10 cellular contexts compared by ENCODE assay signal in genomic region chr10:86367339-86367951, GRCh38. TPM values are rescaled to one million over a fixed set of nuclear protein-coding genes. Genes with fewer than 3 reads are reported as not detected.
A peak's percentile ranks its signal among the peaks of the same experiment; 100 is the strongest.
DNase-seq lines count a peak whose midpoint lies in the region; ATAC-seq lines count a peak whose summit lies in the region.
"Had no signal": no experiment of that assay in that cellular context is flagged by ENCODE, and none has a peak within 500 bp of the region (broad histone marks: within the 10 kb centered on the region; RNA-seq: fewer than 3 reads in every experiment).

No MANE protein-coding gene starts in this region.

- H3K4me1 ChIP-seq in ES-I3 (ENCODE audit: insufficient read depth, low read length): no peaks in the 10 kb centered on the region; the same call in 1 of the 2 replicates

- no peaks in the 10 kb centered on the region for H3K36me3 ChIP-seq in ES-I3 (ENCODE audit: insufficient read depth, low read length)

- DNase-seq in NCI-H748 treated with DMSO at 0.1 percent for 48 hours (lab: John Stamatoyannopoulos, UW) (peak; percentile 1), cardiac septum (ENCODE audit: low spot score) (peak; percentile 74), posterior cingulate gyrus (peak; percentile 48 to 93 (median 66)), glomerular visceral epithelial cell (ENCODE audit: extremely low spot score) (no peak)

- no peak for ATAC-seq in HG03159 (IDR thresholded peaks at IDR 0.05; ENCODE audit: unreplicated experiment)
- ATAC-seq in HG03280 (IDR thresholded peaks at IDR 0.05; ENCODE audit: unreplicated experiment): no peak
- ATAC-seq in GM19467 (IDR thresholded peaks at IDR 0.05; ENCODE audit: unreplicated experiment): no peak

- peak overlapping the region; percentile 61; the same call in 1 of the 2 replicates for H3K9ac ChIP-seq in ES-I3 (ENCODE audit: low read depth, low read length)

- H3K9me3 ChIP-seq in ES-I3 (ENCODE audit: control insufficient read depth, insufficient read depth, low read length): no peaks in the 10 kb centered on the region

- intact Hi-C loops in cardiac septum (cut with DNase I): loop anchor here (5.0 to 10.0 kb wide), 3 partner anchors 265 to 443 kb away; no protein-coding TSS in a partner anchor
- intact Hi-C loops in posterior cingulate gyrus (cut with DNase I): loop anchor here (2.0 kb wide), 2 partner anchors 105 to 185 kb away; no protein-coding TSS in a partner anchor

RNA-seq across cellular contexts. Expression of gene GRID1, which starts 0.8 kb away (rescaled TPM):
- total RNA-seq in cardiac septum: 3.0 TPM
- total RNA-seq: activated CD4-positive, alpha-beta memory T cell treated with anti-CD3 and anti-CD28 coated beads for 36 hours; LHCN-M2 had no signal
